1 cellular context compared by ENCODE assay signal in the genomic region with DNA sequence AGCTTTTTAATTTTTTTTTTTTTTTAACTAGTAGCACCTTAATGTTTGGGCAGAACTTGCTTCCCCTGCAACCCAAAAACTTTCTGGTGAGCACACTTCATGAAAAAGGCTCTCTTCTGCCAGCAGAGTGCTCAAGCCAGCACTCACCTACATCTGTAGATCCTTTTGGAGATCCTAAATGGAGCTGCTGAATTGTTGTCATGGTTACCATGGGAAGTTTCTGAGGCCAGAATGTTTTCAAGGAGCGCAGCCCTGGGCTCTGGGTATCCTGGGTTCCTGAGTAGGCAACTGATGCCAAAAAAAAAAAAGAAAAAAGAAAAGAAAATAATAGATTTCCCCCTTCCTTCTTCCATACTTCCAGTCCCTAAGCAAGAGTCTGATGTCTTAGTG.
TF ChIP-seq lines count a peak whose summit lies in the region.

No MANE protein-coding gene starts in this region.

TF ChIP-seq in GM23338, 12 proteins besides CTCF, POLR2A, EP300 and RAD21 (continued from another document):
- TF ChIP-seq, protein P1, sequence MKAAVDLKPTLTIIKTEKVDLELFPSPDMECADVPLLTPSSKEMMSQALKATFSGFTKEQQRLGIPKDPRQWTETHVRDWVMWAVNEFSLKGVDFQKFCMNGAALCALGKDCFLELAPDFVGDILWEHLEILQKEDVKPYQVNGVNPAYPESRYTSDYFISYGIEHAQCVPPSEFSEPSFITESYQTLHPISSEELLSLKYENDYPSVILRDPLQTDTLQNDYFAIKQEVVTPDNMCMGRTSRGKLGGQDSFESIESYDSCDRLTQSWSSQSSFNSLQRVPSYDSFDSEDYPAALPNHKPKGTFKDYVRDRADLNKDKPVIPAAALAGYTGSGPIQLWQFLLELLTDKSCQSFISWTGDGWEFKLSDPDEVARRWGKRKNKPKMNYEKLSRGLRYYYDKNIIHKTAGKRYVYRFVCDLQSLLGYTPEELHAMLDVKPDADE (IDR thresholded peaks at IDR 0.05) = no peak
- TF ChIP-seq POLR2AphosphoS5 (IDR thresholded peaks at IDR 0.05; ENCODE audit: low read depth) (no peak), STAT1 (IDR thresholded peaks at IDR 0.05; ENCODE audit: unreplicated experiment) (no peak), EZH2 (IDR thresholded peaks at IDR 0.05; ENCODE audit: low read depth, unreplicated experiment) (no peak), CREB1 (CRISPR knock-in tag; IDR thresholded peaks at IDR 0.05; ENCODE audit: low read depth) (no peak), ZNF331 (CRISPR knock-in tag; IDR thresholded peaks at IDR 0.05; ENCODE audit: low read depth) (no peak), EZH2phosphoT487 (IDR thresholded peaks at IDR 0.05; ENCODE audit: unreplicated experiment) (no peak), JUNB (IDR thresholded peaks at IDR 0.05; ENCODE audit: unreplicated experiment) (no peak), ZNF114 (CRISPR knock-in tag; IDR thresholded peaks at IDR 0.05) (no peak), NANOG (IDR thresholded peaks at IDR 0.05; ENCODE audit: borderline replicate concordance) (no peak)
- TF ChIP-seq, protein P2, sequence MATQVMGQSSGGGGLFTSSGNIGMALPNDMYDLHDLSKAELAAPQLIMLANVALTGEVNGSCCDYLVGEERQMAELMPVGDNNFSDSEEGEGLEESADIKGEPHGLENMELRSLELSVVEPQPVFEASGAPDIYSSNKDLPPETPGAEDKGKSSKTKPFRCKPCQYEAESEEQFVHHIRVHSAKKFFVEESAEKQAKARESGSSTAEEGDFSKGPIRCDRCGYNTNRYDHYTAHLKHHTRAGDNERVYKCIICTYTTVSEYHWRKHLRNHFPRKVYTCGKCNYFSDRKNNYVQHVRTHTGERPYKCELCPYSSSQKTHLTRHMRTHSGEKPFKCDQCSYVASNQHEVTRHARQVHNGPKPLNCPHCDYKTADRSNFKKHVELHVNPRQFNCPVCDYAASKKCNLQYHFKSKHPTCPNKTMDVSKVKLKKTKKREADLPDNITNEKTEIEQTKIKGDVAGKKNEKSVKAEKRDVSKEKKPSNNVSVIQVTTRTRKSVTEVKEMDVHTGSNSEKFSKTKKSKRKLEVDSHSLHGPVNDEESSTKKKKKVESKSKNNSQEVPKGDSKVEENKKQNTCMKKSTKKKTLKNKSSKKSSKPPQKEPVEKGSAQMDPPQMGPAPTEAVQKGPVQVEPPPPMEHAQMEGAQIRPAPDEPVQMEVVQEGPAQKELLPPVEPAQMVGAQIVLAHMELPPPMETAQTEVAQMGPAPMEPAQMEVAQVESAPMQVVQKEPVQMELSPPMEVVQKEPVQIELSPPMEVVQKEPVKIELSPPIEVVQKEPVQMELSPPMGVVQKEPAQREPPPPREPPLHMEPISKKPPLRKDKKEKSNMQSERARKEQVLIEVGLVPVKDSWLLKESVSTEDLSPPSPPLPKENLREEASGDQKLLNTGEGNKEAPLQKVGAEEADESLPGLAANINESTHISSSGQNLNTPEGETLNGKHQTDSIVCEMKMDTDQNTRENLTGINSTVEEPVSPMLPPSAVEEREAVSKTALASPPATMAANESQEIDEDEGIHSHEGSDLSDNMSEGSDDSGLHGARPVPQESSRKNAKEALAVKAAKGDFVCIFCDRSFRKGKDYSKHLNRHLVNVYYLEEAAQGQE (IDR thresholded peaks at IDR 0.05; ENCODE audit: unreplicated experiment) = no peak
